ENCODE assay signal across 17 cellular contexts in the genomic region with DNA sequence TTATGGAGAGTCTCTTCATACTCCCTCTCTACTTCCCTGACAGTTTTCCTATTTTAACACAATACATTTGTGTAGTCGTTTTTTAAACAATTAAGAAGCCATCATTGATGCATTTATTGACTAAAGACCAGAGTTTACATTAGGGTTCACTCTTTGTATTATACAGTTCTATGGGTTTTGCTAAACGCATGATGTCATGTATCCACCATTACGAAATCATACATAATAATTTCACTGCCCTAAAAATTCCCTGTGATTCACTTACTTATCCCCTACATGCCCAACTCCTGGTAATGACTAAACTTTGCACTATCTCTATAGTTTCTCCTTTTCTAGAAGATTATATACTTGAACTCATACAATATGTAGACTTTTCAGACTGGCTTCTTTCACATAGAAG.
DNase-seq lines count a peak whose midpoint lies in the region; TF ChIP-seq lines count a peak whose summit lies in the region.
"Had no signal": no experiment of that assay in that cellular context is flagged by ENCODE, and none has a peak within 500 bp of the region (broad histone marks: within the 10 kb centered on the region; RNA-seq: fewer than 3 reads in every experiment).

No MANE protein-coding gene starts in this region.

- no peaks in the 10 kb centered on the region for H3K79me2 ChIP-seq in OCI-LY7 (ENCODE audit: insufficient read depth, low read depth, low read length)

- H3K9me3 Mint-ChIP-seq in MCF 10A (ENCODE audit: unreplicated experiment), result no peaks in the 10 kb centered on the region

- H3K9me2 ChIP-seq in OCI-LY7 (ENCODE audit: insufficient read depth, low read length), result no peaks in the 10 kb centered on the region

- H3K27me3 ChIP-seq in breast epithelium, result no peaks in the 10 kb centered on the region
- H3K27me3 ChIP-seq: BLaER1 treated with 17β-estradiol and CSF1 and Interleukin-3, amounts not matched to agents 10 nM and 100 nM had no signal

- peaks cover 5% of the 10 kb centered on the region for H3K27me3 Mint-ChIP-seq in MCF 10A (ENCODE audit: insufficient read depth, unreplicated experiment)
- H3K27me3 Mint-ChIP-seq: B cell; CD4-positive, alpha-beta T cell had no signal

- no peaks in the 10 kb centered on the region for H3K9me3 ChIP-seq in breast epithelium
- 0 out of 2 replicates have a peak, but pooled peaks cover 19% of the 10 kb centered on the region for H3K9me3 ChIP-seq in OCI-LY7 (ENCODE audit: low read length)
- H3K9me3 ChIP-seq: A549; BLaER1 treated with 17β-estradiol and CSF1 and Interleukin-3, amounts not matched to agents 10 nM and 100 nM; Caco-2 had no signal

- H4K20me1 ChIP-seq in OCI-LY7 (ENCODE audit: insufficient read depth, low read length), result no peaks in the 10 kb centered on the region
- H4K20me1 ChIP-seq: BLaER1 treated with 17β-estradiol and CSF1 and Interleukin-3, amounts not matched to agents 10 nM and 100 nM had no signal

- DNase-seq in MCF 10A (ENCODE audit: unreplicated experiment), result peak; percentile 3
- DNase-seq in breast epithelium (ENCODE audit: low spot score in 2 of 2), result no peak
- DNase-seq in HS-5 (ENCODE audit: low read depth), result peak; percentile 26
- DNase-seq in epithelial cell of esophagus (ENCODE audit: low read depth), result peak; percentile 17
- no peak for DNase-seq in OCI-LY7 (ENCODE audit: low spot score)
- DNase-seq: AML-193; Caco-2; Calu3; CD4-positive, alpha-beta T cell; CD8-positive, alpha-beta T cell; DMS79 treated with DMSO at 0.1 percent for 48 hours; GF-D8 had no signal

- POLR2A ChIA-PET in MCF 10A (lab: Yijun Ruan, JAX) (no interaction called here), OCI-LY7 (lab: Charles Lee) (interaction anchor here (0.7 kb wide), 1 partner anchor 23 kb away, joined by 3 read pairs; no protein-coding TSS in a partner anchor)

- H3K4me1 Mint-ChIP-seq in MCF 10A (ENCODE audit: insufficient read depth, unreplicated experiment), result no peaks in the 10 kb centered on the region
- H3K4me1 Mint-ChIP-seq: B cell had no signal

- CTCF ChIA-PET in MCF 10A (lab: Yijun Ruan, JAX), result no interaction called here
- CTCF ChIA-PET in OCI-LY7 (lab: Charles Lee; ENCODE audit: unreplicated experiment), result no interaction called here

- H3K36me3 Mint-ChIP-seq in MCF 10A (ENCODE audit: insufficient read depth, unreplicated experiment), result no peaks in the 10 kb centered on the region
- H3K36me3 Mint-ChIP-seq: CD8-positive, alpha-beta T cell had no signal

- H3K4me2 ChIP-seq in OCI-LY7 (ENCODE audit: low read length), result no peak overlapping the region
- H3K4me2 ChIP-seq: A549; BLaER1 treated with 17β-estradiol and CSF1 and Interleukin-3, amounts not matched to agents 10 nM and 100 nM had no signal

- no peak overlapping the region for H3K27ac Mint-ChIP-seq in MCF 10A (ENCODE audit: low read depth, unreplicated experiment)
- H3K27ac Mint-ChIP-seq: B cell; CD4-positive, alpha-beta T cell; CD8-positive, alpha-beta T cell had no signal

- TF ChIP-seq CTCF in MCF 10A (IDR thresholded peaks at IDR 0.05; ENCODE audit: unreplicated experiment) (no peak), breast epithelium (IDR thresholded peaks at IDR 0.05) (no peak), epithelial cell of esophagus (IDR thresholded peaks at IDR 0.05; ENCODE audit: insufficient read depth, low read depth, low read length, missing control alignments) (no peak), OCI-LY7 (conservative IDR thresholded peaks at IDR 0.05; ENCODE audit: low read length) (no peak)

- no peaks in the 10 kb centered on the region for H3K36me3 ChIP-seq in breast epithelium
- no peaks in the 10 kb centered on the region for H3K36me3 ChIP-seq in OCI-LY7 (ENCODE audit: insufficient read depth, low read length)
- H3K36me3 ChIP-seq: BLaER1 treated with 17β-estradiol and CSF1 and Interleukin-3, amounts not matched to agents 10 nM and 100 nM had no signal

- no peak overlapping the region for H3K4me3 ChIP-seq in breast epithelium
- H3K4me3 ChIP-seq in epithelial cell of esophagus (ENCODE audit: low read length), result no peak overlapping the region
- no peak overlapping the region for H3K4me3 ChIP-seq in OCI-LY7 (ENCODE audit: low read depth, low read length, poor library complexity, severe bottlenecking)
- H3K4me3 ChIP-seq: A549; BLaER1 treated with 17β-estradiol and CSF1 and Interleukin-3, amounts not matched to agents 10 nM and 100 nM had no signal

- no peak overlapping the region for H2AFZ ChIP-seq in OCI-LY7 (ENCODE audit: low read length)

- no TSS peak for BruUV-seq in MCF 10A (replicated peaks; lab: Mats Ljungman, UMichigan)
- BruUV-seq in OCI-LY7 (replicated peaks; lab: Mats Ljungman, UMichigan), result no TSS peak

- H3K4me1 ChIP-seq in breast epithelium, result no peaks in the 10 kb centered on the region
- no peaks in the 10 kb centered on the region for H3K4me1 ChIP-seq in OCI-LY7 (ENCODE audit: insufficient read depth, low read length, poor library complexity, severe bottlenecking)
- H3K4me1 ChIP-seq: A549; BLaER1 treated with 17β-estradiol and CSF1 and Interleukin-3, amounts not matched to agents 10 nM and 100 nM; Caco-2 had no signal

- intact Hi-C loops in MCF 10A (cut with micrococcal nuclease), result no loop called here
- intact Hi-C loops in breast epithelium (cut with DNase I; ENCODE audit: low total_unique reads), result no loop called here
- intact Hi-C loops in OCI-LY7 (cut with micrococcal nuclease; ENCODE audit: unreplicated experiment), result no loop called here

- no peak for TF ChIP-seq POLR2A in breast epithelium (IDR thresholded peaks at IDR 0.05)

- H3K27ac ChIP-seq in breast epithelium (no peak overlapping the region), OCI-LY7 (ENCODE audit: low read depth, low read length, poor library complexity, severe bottlenecking) (no peak overlapping the region)
- H3K27ac ChIP-seq: 22Rv1; A549; BLaER1 treated with 17β-estradiol and CSF1 and Interleukin-3, amounts not matched to agents 10 nM and 100 nM; C4-2B had no signal

- no peak overlapping the region for H3K4me3 Mint-ChIP-seq in MCF 10A (ENCODE audit: unreplicated experiment)
- H3K4me3 Mint-ChIP-seq: B cell; CD4-positive, alpha-beta T cell; CD8-positive, alpha-beta T cell had no signal

Comparison
In these comparisons a context has a peak if more than half of its experiments do, and no peak if none do; other contexts are left out.
1. DNase-seq: peak in MCF 10A (single experiment), HS-5 (single experiment) and epithelial cell of esophagus (single experiment); none in breast epithelium (0 of 2) and OCI-LY7 (single experiment).